8 cellular contexts compared by ENCODE assay signal in genomic region chr2:56008661-56009411, GRCh38.
A peak's percentile ranks its signal among the peaks of the same experiment; 100 is the strongest.
DNase-seq lines count a peak whose midpoint lies in the region; ATAC-seq, FAIRE-seq and TF ChIP-seq lines count a peak whose summit lies in the region.

No MANE protein-coding gene starts in this region.

- FAIRE-seq in pancreas (lab: Jason Lieb, UNC): no peak

- DNase-seq in HAP-1 (ENCODE audit: low spot score in 2 of 2) (peak; percentile 65 to 70), NT2/D1 (ENCODE audit: low read depth, low spot score) (peak; percentile 49), foreskin melanocyte (peak; percentile 64), pancreas (peak in 1 of 6 donors; percentile 27), KBM-7 (no peak), SKM-1 (lab: John Stamatoyannopoulos, UW; ENCODE audit: unreplicated experiment) (no peak)
- DNase-seq in activated effector memory CD4-positive, alpha-beta T cell treated with anti-CD3 and anti-CD28 coated beads, Interleukin-2, amount 50 U/mL, for 16 hours: no peak

- no peak for TF ChIP-seq CTCF in pancreas (IDR thresholded peaks at IDR 0.05)

- H3K4me3 ChIP-seq in HAP-1 (no peak overlapping the region), NT2/D1 (ENCODE audit: insufficient read length, low read depth) (no peak overlapping the region), pancreas (no peak overlapping the region)

- intact Hi-C loops in pancreas (cut with DNase I): no loop called here

- in situ Hi-C loops in HAP-1 (cut with MboI; ENCODE audit: low sequenced_read_pairs) (no loop called here), KBM-7 (cut with MboI; ENCODE audit: low pct_unique_long_range_greater_than_20kb, low sequenced_read_pairs) (no loop called here)

- H3K27me3 ChIP-seq in HAP-1 (ENCODE audit: low read depth) (0 out of 2 replicates have a peak, but pooled peaks cover 2% of the 10 kb centered on the region), NT2/D1 (ENCODE audit: insufficient read depth, insufficient read length) (no peaks in the 10 kb centered on the region), pancreas (no peaks in the 10 kb centered on the region)

- 45 to 51% methylated on average over 8 of the region's 8 CpGs for WGBS in pancreas, 2 donors

- H3K36me3 ChIP-seq in HAP-1 (replicated peaks) (no peaks in the 10 kb centered on the region), NT2/D1 (ENCODE audit: insufficient read depth, insufficient read length, low read length) (no peaks in the 10 kb centered on the region), pancreas (no peaks in the 10 kb centered on the region)

- no peak overlapping the region for H3K9ac ChIP-seq in NT2/D1 (ENCODE audit: insufficient read length, low read depth)

- H3K9me3 ChIP-seq in HAP-1 (no peaks in the 10 kb centered on the region), NT2/D1 (ENCODE audit: insufficient read depth, low read length) (no peaks in the 10 kb centered on the region), pancreas (no peaks in the 10 kb centered on the region)

- peak in 3 of 4 donors; percentile 64 to 86 (median 73) for ATAC-seq in pancreas
- no peak for ATAC-seq in HG03139 (IDR thresholded peaks at IDR 0.05; ENCODE audit: unreplicated experiment)

- H3K4me1 ChIP-seq in HAP-1 (no peaks in the 10 kb centered on the region), NT2/D1 (ENCODE audit: insufficient read depth, insufficient read length) (no peaks in the 10 kb centered on the region), pancreas (peaks cover 0 to 11% (median 5%) of the 10 kb centered on the region in 3 donors)

- H3K27ac ChIP-seq in pancreas: no peak overlapping the region

Comparison
In these comparisons a context has a peak if more than half of its experiments do, and no peak if none do; other contexts are left out.
1. DNase-seq: peak in HAP-1 (2 of 2), NT2/D1 (single experiment) and foreskin melanocyte (single experiment); none in activated effector memory CD4-positive, alpha-beta T cell treated with anti-CD3 and anti-CD28 coated beads, Interleukin-2, amount 50 U/mL, for 16 hours (single experiment), KBM-7 (single experiment) and SKM-1 (single experiment).